In the genomic region with DNA sequence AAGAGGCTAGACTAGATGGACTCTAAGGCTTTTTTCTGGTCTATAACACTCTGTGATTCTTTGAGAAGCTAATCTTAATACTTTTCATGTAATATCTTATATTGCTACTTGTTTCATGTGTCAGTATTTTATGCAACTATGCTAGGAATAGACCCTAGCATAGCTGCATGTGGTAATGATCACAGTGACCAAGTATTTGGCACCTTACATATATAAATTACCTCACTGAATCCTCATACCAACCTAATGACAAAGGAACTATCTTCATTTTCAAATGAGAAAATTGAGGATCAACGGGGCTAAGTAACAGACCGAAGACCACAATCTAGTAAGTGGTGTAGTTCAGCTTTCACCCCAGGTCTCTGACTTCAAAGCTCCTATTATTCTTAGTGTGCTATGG, we compare ENCODE assay signal across 21 cellular contexts.
DNase-seq lines count a peak whose midpoint lies in the region; ATAC-seq, FAIRE-seq and TF ChIP-seq lines count a peak whose summit lies in the region.
"Had no signal": no experiment of that assay in that cellular context is flagged by ENCODE, and none has a peak within 500 bp of the region (broad histone marks: within the 10 kb centered on the region; RNA-seq: fewer than 3 reads in every experiment).

No MANE protein-coding gene starts in this region.

- intact Hi-C loops in left ventricle myocardium superior (cut with micrococcal nuclease) (no loop called here), Right ventricle myocardium superior (cut with DNase I) (loop anchor here (10.0 kb wide), 1 partner anchor 172 kb away; no protein-coding TSS in a partner anchor)

- no peaks in the 10 kb centered on the region for H3K36me3 ChIP-seq in bronchial epithelial cell (ENCODE audit: control insufficient read depth, insufficient read depth, low read length)
- H3K36me3 ChIP-seq: tibial nerve, WERI-Rb-1 had no signal

- H3K9me3 Mint-ChIP-seq in WTC11 = no peaks in the 10 kb centered on the region
- H3K9me3 Mint-ChIP-seq: activated CD4-positive, alpha-beta memory T cell treated with anti-CD3 and anti-CD28 coated beads for 36 hours; activated T-cell treated with anti-CD3 and anti-CD28 coated beads, Interleukin-2, amount 50 U/mL, for 4 hours; CD4-positive, CD25-positive, alpha-beta regulatory T cell; endodermal cell; stimulated activated naive B cell treated with anti-CD40 and anti-IgM and Interleukin-4, amounts not matched to agents 10 μg/mL and 1 μg/mL and 100 μg/mL, for 72 hours had no signal

- CTCF ChIA-PET in WTC11 (lab: Charles Lee) = interaction anchor here (2.0 kb wide), 1 partner anchor 226 kb away, joined by 6 read pairs; no protein-coding TSS in a partner anchor

- H3K4me3 ChIP-seq in bronchial epithelial cell (ENCODE audit: low read depth, low read length) = no peak overlapping the region
- H3K4me3 ChIP-seq: tibial nerve had no signal

- H3K36me3 Mint-ChIP-seq in WTC11 = no peaks in the 10 kb centered on the region
- H3K36me3 Mint-ChIP-seq: activated CD4-positive, alpha-beta memory T cell treated with anti-CD3 and anti-CD28 coated beads for 36 hours; activated naive CD8-positive, alpha-beta T cell; CD4-positive, CD25-positive, alpha-beta regulatory T cell; stimulated activated naive B cell treated with anti-CD40 and anti-IgM and Interleukin-4, amounts not matched to agents 10 μg/mL and 1 μg/mL and 100 μg/mL, for 72 hours had no signal

- no peaks in the 10 kb centered on the region; the same call in 1 of the 2 replicates for H3K4me1 Mint-ChIP-seq in WTC11
- H3K4me1 Mint-ChIP-seq: CD4-positive, CD25-positive, alpha-beta regulatory T cell had no signal

- no peak for DNase-seq in left ventricle myocardium superior
- DNase-seq in Right ventricle myocardium superior = no peak
- peak; percentile 35 for DNase-seq in bronchial epithelial cell (ENCODE audit: low read depth)
- DNase-seq in kidney glomerular epithelial cell (lab: John Stamatoyannopoulos, UW) = peak; percentile 66
- DNase-seq in WTC11 (ENCODE audit: low spot score) = no peak
- no peak for DNase-seq in foreskin melanocyte
- DNase-seq: 8988T; activated CD4-positive, alpha-beta memory T cell treated with anti-CD3 and anti-CD28 coated beads for 36 hours; activated T-cell treated with anti-CD3 and anti-CD28 coated beads, Interleukin-2, amount 50 U/mL, for 4 hours; CD4-positive, CD25-positive, alpha-beta regulatory T cell; cerebellar nuclear complex; endodermal cell; NCI-H1930; NCI-H510A treated with DMSO at 0.1 percent for 48 hours; SHP77; stimulated activated naive B cell treated with anti-CD40 and anti-IgM and Interleukin-4, amounts not matched to agents 10 μg/mL and 1 μg/mL and 100 μg/mL, for 72 hours; WERI-Rb-1 had no signal

- TF ChIP-seq CTCF in bronchial epithelial cell (IDR thresholded peaks at IDR 0.05; ENCODE audit: insufficient read depth, low read length, severe bottlenecking) (no peak), WTC11 (IDR thresholded peaks at IDR 0.05) (no peak)

- ATAC-seq in left ventricle myocardium superior = peak; percentile 26
- ATAC-seq in Right ventricle myocardium superior (ENCODE audit: poor library complexity) = no peak
- no peak for ATAC-seq in GM21737 (IDR thresholded peaks at IDR 0.05; ENCODE audit: unreplicated experiment)
- ATAC-seq in WTC11 = no peak
- ATAC-seq in GM21528 (IDR thresholded peaks at IDR 0.05; ENCODE audit: low FRiP score, unreplicated experiment) = no peak
- ATAC-seq: activated T-cell treated with anti-CD3 and anti-CD28 coated beads, Interleukin-2, amount 50 U/mL, for 4 hours; stimulated activated naive B cell treated with anti-CD40 and anti-IgM and Interleukin-4, amounts not matched to agents 10 μg/mL and 1 μg/mL and 100 μg/mL, for 72 hours had no signal

- H3K27me3 Mint-ChIP-seq in WTC11 (ENCODE audit: low read depth) = peaks cover 44% of the 10 kb centered on the region

- H3K27ac Mint-ChIP-seq in WTC11 = no peak overlapping the region
- H3K27ac Mint-ChIP-seq: activated CD4-positive, alpha-beta memory T cell treated with anti-CD3 and anti-CD28 coated beads for 36 hours; activated naive CD8-positive, alpha-beta T cell; CD4-positive, CD25-positive, alpha-beta regulatory T cell; endodermal cell; stimulated activated naive B cell treated with anti-CD40 and anti-IgM and Interleukin-4, amounts not matched to agents 10 μg/mL and 1 μg/mL and 100 μg/mL, for 72 hours had no signal

- no peak overlapping the region for H3K4me3 Mint-ChIP-seq in WTC11
- H3K4me3 Mint-ChIP-seq: activated CD4-positive, alpha-beta memory T cell treated with anti-CD3 and anti-CD28 coated beads for 36 hours; activated naive CD8-positive, alpha-beta T cell; activated T-cell treated with anti-CD3 and anti-CD28 coated beads, Interleukin-2, amount 50 U/mL, for 4 hours; CD4-positive, CD25-positive, alpha-beta regulatory T cell; endodermal cell; stimulated activated naive B cell treated with anti-CD40 and anti-IgM and Interleukin-4, amounts not matched to agents 10 μg/mL and 1 μg/mL and 100 μg/mL, for 72 hours had no signal

- POLR2A ChIA-PET in WTC11 (lab: Charles Lee) = no interaction called here

- FAIRE-seq in bronchial epithelial cell (lab: Jason Lieb, UNC) = no peak

- H3K27me3 ChIP-seq in bronchial epithelial cell (ENCODE audit: control insufficient read depth, insufficient read depth, low read length) = no peaks in the 10 kb centered on the region
- H3K27me3 ChIP-seq: tibial nerve had no signal

TF ChIP-seq in WTC11, 78 proteins besides CTCF, POLR2A, EP300 and RAD21 (continues in another document):
- TF ChIP-seq ARID4B (CRISPR knock-in tag; IDR thresholded peaks at IDR 0.05; ENCODE audit: borderline replicate concordance) (no peak), ZNF532 (CRISPR knock-in tag; IDR thresholded peaks at IDR 0.05; ENCODE audit: borderline replicate concordance) (no peak), ELF4 (CRISPR knock-in tag; IDR thresholded peaks at IDR 0.05; ENCODE audit: low read depth) (no peak)
- TF ChIP-seq, protein P1, sequence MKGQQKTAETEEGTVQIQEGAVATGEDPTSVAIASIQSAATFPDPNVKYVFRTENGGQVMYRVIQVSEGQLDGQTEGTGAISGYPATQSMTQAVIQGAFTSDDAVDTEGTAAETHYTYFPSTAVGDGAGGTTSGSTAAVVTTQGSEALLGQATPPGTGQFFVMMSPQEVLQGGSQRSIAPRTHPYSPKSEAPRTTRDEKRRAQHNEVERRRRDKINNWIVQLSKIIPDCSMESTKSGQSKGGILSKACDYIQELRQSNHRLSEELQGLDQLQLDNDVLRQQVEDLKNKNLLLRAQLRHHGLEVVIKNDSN (CRISPR knock-in tag; IDR thresholded peaks at IDR 0.05) = no peak

Comparison
In these comparisons a context has a peak if more than half of its experiments do, and no peak if none do; other contexts are left out.
1. DNase-seq: peak in bronchial epithelial cell (single experiment) and kidney glomerular epithelial cell (single experiment); none in left ventricle myocardium superior (single experiment), Right ventricle myocardium superior (single experiment), WTC11 (single experiment) and foreskin melanocyte (single experiment).